In genomic region chr2:214853906-214854305, GRCh38 we compare ENCODE assay signal across 1 cellular context.
TF ChIP-seq lines count a peak whose summit lies in the region.

No MANE protein-coding gene starts in this region.

TF ChIP-seq in HepG2, 621 proteins besides CTCF, POLR2A, EP300 and RAD21 (continued from another document and continues in another):
- TF ChIP-seq HNF1B (CRISPR knock-in tag; IDR thresholded peaks at IDR 0.05) (0 out of 2 replicates have a peak, but pooled peaks have one; percentile 19), ELF1 (CRISPR knock-in tag; IDR thresholded peaks at IDR 0.05) (peak; percentile 87), REXO4 (CRISPR knock-in tag; IDR thresholded peaks at IDR 0.05; ENCODE audit: borderline replicate concordance) (no peak), DNMT1 (CRISPR knock-in tag; IDR thresholded peaks at IDR 0.05) (no peak), NBN (conservative IDR thresholded peaks at IDR 0.05) (no peak), ZNF17 (CRISPR knock-in tag; IDR thresholded peaks at IDR 0.05) (no peak), KLF6 (CRISPR knock-in tag; IDR thresholded peaks at IDR 0.05) (no peak), ZHX1 (CRISPR knock-in tag; IDR thresholded peaks at IDR 0.05; ENCODE audit: low read depth) (no peak), ISL2 (CRISPR knock-in tag; IDR thresholded peaks at IDR 0.05) (peak; percentile 61; the same call in 1 of the 2 replicates), MTA3 (CRISPR knock-in tag; IDR thresholded peaks at IDR 0.05) (no peak), PAX8 (CRISPR knock-in tag; IDR thresholded peaks at IDR 0.05; ENCODE audit: borderline replicate concordance) (no peak), ZIK1 (CRISPR knock-in tag; IDR thresholded peaks at IDR 0.05; ENCODE audit: borderline replicate concordance, low read depth) (no peak), ETV5 (CRISPR knock-in tag; IDR thresholded peaks at IDR 0.05; ENCODE audit: borderline replicate concordance) (peak; percentile 97), ZNF552 (CRISPR knock-in tag; IDR thresholded peaks at IDR 0.05; ENCODE audit: borderline replicate concordance) (no peak), KDM5A (IDR thresholded peaks at IDR 0.05; ENCODE audit: borderline replicate concordance, low read length) (no peak), PRDM4 (CRISPR knock-in tag; IDR thresholded peaks at IDR 0.05; ENCODE audit: borderline replicate concordance) (no peak), JUND (CRISPR knock-in tag; IDR thresholded peaks at IDR 0.05) (no peak), NFKBIZ (CRISPR knock-in tag; IDR thresholded peaks at IDR 0.05) (peak; percentile 53; the same call in 1 of the 2 replicates), ZMYM4 (CRISPR knock-in tag; IDR thresholded peaks at IDR 0.05) (peak; percentile 78; the same call in 1 of the 2 replicates), ZNF577 (CRISPR knock-in tag; IDR thresholded peaks at IDR 0.05; ENCODE audit: borderline replicate concordance, low read depth) (no peak), ZSCAN29 (CRISPR knock-in tag; conservative IDR thresholded peaks at IDR 0.05) (0 out of 2 replicates have a peak, but pooled peaks have one; percentile 48), PRPF4 (IDR thresholded peaks at IDR 0.05; ENCODE audit: low read depth, low read length, poor library complexity, severe bottlenecking) (no peak), ZBTB2 (CRISPR knock-in tag; IDR thresholded peaks at IDR 0.05; ENCODE audit: low read depth) (no peak), ZNF704 (CRISPR knock-in tag; IDR thresholded peaks at IDR 0.05; ENCODE audit: borderline replicate concordance) (no peak), SUZ12 (IDR thresholded peaks at IDR 0.05; ENCODE audit: low read depth, low read length) (no peak), ZNF329 (CRISPR knock-in tag; IDR thresholded peaks at IDR 0.05; ENCODE audit: low read depth) (no peak), TAF15 (IDR thresholded peaks at IDR 0.05; ENCODE audit: low read depth, low read length, poor library complexity, severe bottlenecking) (no peak), ZNF772 (CRISPR knock-in tag; IDR thresholded peaks at IDR 0.05) (peak; percentile 60; the same call in 1 of the 2 replicates), TCF7 (IDR thresholded peaks at IDR 0.05; ENCODE audit: low read depth) (no peak), SNRNP70 (IDR thresholded peaks at IDR 0.05; ENCODE audit: low read depth, low read length) (no peak), ZSCAN30 (CRISPR knock-in tag; IDR thresholded peaks at IDR 0.05) (no peak), ZNF33A (CRISPR knock-in tag; IDR thresholded peaks at IDR 0.05; ENCODE audit: borderline replicate concordance) (no peak)
- TF ChIP-seq, protein P1, sequence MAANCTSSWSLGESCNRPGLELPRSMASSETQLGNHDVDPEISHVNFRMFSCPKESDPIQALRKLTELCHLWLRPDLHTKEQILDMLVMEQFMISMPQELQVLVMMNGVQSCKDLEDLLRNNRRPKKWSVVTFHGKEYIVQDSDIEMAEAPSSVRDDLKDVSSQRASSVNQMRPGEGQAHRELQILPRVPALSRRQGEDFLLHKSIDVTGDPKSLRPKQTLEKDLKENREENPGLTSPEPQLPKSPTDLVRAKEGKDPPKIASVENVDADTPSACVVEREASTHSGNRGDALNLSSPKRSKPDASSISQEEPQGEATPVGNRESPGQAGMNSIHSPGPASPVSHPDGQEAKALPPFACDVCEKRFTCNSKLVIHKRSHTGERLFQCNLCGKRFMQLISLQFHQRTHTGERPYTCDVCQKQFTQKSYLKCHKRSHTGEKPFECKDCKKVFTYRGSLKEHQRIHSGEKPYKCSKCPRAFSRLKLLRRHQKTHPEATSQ (CRISPR knock-in tag; IDR thresholded peaks at IDR 0.05; ENCODE audit: borderline replicate concordance): no peak
- TF ChIP-seq, protein P2, sequence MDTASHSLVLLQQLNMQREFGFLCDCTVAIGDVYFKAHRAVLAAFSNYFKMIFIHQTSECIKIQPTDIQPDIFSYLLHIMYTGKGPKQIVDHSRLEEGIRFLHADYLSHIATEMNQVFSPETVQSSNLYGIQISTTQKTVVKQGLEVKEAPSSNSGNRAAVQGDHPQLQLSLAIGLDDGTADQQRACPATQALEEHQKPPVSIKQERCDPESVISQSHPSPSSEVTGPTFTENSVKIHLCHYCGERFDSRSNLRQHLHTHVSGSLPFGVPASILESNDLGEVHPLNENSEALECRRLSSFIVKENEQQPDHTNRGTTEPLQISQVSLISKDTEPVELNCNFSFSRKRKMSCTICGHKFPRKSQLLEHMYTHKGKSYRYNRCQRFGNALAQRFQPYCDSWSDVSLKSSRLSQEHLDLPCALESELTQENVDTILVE (CRISPR knock-in tag; IDR thresholded peaks at IDR 0.05): no peak
- TF ChIP-seq, protein P3, sequence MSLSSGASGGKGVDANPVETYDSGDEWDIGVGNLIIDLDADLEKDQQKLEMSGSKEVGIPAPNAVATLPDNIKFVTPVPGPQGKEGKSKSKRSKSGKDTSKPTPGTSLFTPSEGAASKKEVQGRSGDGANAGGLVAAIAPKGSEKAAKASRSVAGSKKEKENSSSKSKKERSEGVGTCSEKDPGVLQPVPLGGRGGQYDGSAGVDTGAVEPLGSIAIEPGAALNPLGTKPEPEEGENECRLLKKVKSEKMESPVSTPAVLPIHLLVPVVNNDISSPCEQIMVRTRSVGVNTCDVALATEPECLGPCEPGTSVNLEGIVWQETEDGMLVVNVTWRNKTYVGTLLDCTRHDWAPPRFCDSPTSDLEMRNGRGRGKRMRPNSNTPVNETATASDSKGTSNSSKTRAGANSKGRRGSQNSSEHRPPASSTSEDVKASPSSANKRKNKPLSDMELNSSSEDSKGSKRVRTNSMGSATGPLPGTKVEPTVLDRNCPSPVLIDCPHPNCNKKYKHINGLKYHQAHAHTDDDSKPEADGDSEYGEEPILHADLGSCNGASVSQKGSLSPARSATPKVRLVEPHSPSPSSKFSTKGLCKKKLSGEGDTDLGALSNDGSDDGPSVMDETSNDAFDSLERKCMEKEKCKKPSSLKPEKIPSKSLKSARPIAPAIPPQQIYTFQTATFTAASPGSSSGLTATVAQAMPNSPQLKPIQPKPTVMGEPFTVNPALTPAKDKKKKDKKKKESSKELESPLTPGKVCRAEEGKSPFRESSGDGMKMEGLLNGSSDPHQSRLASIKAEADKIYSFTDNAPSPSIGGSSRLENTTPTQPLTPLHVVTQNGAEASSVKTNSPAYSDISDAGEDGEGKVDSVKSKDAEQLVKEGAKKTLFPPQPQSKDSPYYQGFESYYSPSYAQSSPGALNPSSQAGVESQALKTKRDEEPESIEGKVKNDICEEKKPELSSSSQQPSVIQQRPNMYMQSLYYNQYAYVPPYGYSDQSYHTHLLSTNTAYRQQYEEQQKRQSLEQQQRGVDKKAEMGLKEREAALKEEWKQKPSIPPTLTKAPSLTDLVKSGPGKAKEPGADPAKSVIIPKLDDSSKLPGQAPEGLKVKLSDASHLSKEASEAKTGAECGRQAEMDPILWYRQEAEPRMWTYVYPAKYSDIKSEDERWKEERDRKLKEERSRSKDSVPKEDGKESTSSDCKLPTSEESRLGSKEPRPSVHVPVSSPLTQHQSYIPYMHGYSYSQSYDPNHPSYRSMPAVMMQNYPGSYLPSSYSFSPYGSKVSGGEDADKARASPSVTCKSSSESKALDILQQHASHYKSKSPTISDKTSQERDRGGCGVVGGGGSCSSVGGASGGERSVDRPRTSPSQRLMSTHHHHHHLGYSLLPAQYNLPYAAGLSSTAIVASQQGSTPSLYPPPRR (CRISPR knock-in tag; IDR thresholded peaks at IDR 0.05; ENCODE audit: borderline replicate concordance): 0 out of 2 replicates have a peak, but pooled peaks have one; percentile 44
- TF ChIP-seq, protein P4, sequence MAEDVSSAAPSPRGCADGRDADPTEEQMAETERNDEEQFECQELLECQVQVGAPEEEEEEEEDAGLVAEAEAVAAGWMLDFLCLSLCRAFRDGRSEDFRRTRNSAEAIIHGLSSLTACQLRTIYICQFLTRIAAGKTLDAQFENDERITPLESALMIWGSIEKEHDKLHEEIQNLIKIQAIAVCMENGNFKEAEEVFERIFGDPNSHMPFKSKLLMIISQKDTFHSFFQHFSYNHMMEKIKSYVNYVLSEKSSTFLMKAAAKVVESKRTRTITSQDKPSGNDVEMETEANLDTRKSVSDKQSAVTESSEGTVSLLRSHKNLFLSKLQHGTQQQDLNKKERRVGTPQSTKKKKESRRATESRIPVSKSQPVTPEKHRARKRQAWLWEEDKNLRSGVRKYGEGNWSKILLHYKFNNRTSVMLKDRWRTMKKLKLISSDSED (CRISPR knock-in tag; IDR thresholded peaks at IDR 0.05): no peak
- TF ChIP-seq, protein P5, sequence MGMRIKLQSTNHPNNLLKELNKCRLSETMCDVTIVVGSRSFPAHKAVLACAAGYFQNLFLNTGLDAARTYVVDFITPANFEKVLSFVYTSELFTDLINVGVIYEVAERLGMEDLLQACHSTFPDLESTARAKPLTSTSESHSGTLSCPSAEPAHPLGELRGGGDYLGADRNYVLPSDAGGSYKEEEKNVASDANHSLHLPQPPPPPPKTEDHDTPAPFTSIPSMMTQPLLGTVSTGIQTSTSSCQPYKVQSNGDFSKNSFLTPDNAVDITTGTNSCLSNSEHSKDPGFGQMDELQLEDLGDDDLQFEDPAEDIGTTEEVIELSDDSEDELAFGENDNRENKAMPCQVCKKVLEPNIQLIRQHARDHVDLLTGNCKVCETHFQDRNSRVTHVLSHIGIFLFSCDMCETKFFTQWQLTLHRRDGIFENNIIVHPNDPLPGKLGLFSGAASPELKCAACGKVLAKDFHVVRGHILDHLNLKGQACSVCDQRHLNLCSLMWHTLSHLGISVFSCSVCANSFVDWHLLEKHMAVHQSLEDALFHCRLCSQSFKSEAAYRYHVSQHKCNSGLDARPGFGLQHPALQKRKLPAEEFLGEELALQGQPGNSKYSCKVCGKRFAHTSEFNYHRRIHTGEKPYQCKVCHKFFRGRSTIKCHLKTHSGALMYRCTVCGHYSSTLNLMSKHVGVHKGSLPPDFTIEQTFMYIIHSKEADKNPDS (CRISPR knock-in tag; IDR thresholded peaks at IDR 0.05): no peak
